ENCODE assay signal across 1 cellular context in the genomic region with DNA sequence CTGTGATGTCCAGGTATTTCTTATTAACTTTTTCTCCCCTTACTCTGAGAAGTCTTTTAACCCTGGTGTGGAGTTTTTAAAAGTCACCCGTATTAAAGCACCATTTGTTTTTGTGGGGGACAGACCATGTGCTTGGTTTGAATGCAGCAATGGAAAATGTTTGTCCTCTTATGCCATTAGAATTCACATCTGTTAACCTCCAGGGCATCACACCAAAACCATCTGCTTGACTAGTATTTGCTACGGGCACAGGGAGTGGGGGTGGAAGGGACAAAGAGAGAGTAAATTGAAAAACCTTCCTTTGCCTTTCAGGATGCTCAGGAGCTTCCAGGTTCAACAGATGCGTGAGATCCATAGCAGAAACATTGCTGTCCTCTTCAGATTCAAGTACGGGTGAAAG.
TF ChIP-seq lines count a peak whose summit lies in the region.

No MANE protein-coding gene starts in this region.

TF ChIP-seq in GM23338, 12 proteins besides CTCF, POLR2A, EP300 and RAD21 (continued from another document):
- TF ChIP-seq, protein P1, sequence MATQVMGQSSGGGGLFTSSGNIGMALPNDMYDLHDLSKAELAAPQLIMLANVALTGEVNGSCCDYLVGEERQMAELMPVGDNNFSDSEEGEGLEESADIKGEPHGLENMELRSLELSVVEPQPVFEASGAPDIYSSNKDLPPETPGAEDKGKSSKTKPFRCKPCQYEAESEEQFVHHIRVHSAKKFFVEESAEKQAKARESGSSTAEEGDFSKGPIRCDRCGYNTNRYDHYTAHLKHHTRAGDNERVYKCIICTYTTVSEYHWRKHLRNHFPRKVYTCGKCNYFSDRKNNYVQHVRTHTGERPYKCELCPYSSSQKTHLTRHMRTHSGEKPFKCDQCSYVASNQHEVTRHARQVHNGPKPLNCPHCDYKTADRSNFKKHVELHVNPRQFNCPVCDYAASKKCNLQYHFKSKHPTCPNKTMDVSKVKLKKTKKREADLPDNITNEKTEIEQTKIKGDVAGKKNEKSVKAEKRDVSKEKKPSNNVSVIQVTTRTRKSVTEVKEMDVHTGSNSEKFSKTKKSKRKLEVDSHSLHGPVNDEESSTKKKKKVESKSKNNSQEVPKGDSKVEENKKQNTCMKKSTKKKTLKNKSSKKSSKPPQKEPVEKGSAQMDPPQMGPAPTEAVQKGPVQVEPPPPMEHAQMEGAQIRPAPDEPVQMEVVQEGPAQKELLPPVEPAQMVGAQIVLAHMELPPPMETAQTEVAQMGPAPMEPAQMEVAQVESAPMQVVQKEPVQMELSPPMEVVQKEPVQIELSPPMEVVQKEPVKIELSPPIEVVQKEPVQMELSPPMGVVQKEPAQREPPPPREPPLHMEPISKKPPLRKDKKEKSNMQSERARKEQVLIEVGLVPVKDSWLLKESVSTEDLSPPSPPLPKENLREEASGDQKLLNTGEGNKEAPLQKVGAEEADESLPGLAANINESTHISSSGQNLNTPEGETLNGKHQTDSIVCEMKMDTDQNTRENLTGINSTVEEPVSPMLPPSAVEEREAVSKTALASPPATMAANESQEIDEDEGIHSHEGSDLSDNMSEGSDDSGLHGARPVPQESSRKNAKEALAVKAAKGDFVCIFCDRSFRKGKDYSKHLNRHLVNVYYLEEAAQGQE (IDR thresholded peaks at IDR 0.05; ENCODE audit: unreplicated experiment): no peak
- TF ChIP-seq POLR2AphosphoS5 (IDR thresholded peaks at IDR 0.05; ENCODE audit: low read depth) (no peak), NANOG (IDR thresholded peaks at IDR 0.05; ENCODE audit: borderline replicate concordance) (no peak), EZH2phosphoT487 (IDR thresholded peaks at IDR 0.05; ENCODE audit: unreplicated experiment) (no peak), JUNB (IDR thresholded peaks at IDR 0.05; ENCODE audit: unreplicated experiment) (no peak), ZNF331 (CRISPR knock-in tag; IDR thresholded peaks at IDR 0.05; ENCODE audit: low read depth) (no peak), STAT1 (IDR thresholded peaks at IDR 0.05; ENCODE audit: unreplicated experiment) (no peak), ZNF114 (CRISPR knock-in tag; IDR thresholded peaks at IDR 0.05) (no peak)
- TF ChIP-seq, protein P2, sequence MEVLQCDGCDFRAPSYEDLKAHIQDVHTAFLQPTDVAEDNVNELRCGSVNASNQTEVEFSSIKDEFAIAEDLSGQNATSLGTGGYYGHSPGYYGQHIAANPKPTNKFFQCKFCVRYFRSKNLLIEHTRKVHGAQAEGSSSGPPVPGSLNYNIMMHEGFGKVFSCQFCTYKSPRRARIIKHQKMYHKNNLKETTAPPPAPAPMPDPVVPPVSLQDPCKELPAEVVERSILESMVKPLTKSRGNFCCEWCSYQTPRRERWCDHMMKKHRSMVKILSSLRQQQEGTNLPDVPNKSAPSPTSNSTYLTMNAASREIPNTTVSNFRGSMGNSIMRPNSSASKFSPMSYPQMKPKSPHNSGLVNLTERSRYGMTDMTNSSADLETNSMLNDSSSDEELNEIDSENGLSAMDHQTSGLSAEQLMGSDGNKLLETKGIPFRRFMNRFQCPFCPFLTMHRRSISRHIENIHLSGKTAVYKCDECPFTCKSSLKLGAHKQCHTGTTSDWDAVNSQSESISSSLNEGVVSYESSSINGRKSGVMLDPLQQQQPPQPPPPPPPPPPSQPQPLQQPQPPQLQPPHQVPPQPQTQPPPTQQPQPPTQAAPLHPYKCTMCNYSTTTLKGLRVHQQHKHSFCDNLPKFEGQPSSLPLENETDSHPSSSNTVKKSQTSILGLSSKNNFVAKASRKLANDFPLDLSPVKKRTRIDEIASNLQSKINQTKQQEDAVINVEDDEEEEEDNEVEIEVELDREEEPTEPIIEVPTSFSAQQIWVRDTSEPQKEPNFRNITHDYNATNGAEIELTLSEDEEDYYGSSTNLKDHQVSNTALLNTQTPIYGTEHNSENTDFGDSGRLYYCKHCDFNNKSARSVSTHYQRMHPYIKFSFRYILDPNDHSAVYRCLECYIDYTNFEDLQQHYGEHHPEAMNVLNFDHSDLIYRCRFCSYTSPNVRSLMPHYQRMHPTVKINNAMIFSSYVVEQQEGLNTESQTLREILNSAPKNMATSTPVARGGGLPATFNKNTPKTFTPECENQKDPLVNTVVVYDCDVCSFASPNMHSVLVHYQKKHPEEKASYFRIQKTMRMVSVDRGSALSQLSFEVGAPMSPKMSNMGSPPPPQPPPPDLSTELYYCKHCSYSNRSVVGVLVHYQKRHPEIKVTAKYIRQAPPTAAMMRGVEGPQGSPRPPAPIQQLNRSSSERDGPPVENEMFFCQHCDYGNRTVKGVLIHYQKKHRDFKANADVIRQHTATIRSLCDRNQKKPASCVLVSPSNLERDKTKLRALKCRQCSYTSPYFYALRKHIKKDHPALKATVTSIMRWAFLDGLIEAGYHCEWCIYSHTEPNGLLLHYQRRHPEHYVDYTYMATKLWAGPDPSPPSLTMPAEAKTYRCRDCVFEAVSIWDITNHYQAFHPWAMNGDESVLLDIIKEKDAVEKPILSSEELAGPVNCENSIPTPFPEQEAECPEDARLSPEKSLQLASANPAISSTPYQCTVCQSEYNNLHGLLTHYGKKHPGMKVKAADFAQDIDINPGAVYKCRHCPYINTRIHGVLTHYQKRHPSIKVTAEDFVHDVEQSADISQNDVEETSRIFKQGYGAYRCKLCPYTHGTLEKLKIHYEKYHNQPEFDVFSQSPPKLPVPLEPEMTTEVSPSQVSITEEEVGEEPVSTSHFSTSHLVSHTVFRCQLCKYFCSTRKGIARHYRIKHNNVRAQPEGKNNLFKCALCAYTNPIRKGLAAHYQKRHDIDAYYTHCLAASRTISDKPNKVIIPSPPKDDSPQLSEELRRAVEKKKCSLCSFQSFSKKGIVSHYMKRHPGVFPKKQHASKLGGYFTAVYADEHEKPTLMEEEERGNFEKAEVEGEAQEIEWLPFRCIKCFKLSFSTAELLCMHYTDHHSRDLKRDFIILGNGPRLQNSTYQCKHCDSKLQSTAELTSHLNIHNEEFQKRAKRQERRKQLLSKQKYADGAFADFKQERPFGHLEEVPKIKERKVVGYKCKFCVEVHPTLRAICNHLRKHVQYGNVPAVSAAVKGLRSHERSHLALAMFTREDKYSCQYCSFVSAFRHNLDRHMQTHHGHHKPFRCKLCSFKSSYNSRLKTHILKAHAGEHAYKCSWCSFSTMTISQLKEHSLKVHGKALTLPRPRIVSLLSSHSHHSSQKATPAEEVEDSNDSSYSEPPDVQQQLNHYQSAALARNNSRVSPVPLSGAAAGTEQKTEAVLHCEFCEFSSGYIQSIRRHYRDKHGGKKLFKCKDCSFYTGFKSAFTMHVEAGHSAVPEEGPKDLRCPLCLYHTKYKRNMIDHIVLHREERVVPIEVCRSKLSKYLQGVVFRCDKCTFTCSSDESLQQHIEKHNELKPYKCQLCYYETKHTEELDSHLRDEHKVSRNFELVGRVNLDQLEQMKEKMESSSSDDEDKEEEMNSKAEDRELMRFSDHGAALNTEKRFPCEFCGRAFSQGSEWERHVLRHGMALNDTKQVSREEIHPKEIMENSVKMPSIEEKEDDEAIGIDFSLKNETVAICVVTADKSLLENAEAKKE (CRISPR knock-in tag; IDR thresholded peaks at IDR 0.05): no peak
- TF ChIP-seq, protein P3, sequence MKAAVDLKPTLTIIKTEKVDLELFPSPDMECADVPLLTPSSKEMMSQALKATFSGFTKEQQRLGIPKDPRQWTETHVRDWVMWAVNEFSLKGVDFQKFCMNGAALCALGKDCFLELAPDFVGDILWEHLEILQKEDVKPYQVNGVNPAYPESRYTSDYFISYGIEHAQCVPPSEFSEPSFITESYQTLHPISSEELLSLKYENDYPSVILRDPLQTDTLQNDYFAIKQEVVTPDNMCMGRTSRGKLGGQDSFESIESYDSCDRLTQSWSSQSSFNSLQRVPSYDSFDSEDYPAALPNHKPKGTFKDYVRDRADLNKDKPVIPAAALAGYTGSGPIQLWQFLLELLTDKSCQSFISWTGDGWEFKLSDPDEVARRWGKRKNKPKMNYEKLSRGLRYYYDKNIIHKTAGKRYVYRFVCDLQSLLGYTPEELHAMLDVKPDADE (IDR thresholded peaks at IDR 0.05): no peak
TF ChIP-seq in GM23338: peak in this region for 0.
